In the genomic region with DNA sequence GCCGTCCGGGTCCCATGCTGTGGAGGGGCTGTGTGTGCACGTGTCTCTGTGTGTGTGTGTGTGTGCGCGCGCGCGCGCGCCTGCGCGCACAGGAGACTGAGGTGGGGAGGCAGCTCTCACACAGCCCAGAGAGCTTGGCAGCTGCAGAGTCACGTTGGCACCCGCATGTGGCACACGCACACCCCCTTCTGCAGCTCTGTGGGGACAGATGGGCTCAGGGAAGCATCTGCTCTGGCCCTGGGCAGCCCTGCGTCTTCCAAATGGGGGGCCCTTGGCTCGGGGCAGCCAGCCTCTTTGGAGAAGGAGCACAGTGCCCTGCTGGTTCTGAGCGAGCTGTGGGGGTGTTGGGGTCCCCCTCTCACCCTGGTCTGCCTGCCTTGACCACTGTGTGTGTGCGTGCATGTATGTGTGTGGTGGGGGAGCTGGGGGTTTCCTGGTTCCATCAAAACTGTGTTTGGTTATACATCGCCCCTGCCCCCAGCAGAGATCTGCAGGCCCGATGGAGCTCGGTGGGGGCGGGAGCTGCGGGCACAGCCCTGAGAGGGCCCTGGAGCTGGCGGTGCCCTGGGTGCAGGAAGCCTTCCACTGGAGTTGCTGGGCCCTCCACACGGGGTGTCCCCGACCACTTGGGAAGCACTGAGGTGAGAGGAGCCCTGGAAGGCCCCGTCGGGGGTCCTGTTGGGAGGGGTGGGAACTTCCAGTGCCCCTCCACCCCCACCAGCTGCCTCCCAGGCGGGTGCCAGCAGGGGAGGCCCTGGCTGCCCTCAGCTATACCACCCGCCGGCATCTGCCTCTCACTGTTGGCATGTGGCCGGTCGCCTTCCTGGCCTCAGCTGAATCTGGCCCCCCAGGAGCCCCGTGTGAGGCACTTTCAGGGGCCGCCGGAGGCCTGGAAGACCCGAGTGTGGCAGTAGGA, we compare ENCODE assay signal across 11 cellular contexts.
DNase-seq lines count a peak whose midpoint lies in the region; ATAC-seq and TF ChIP-seq lines count a peak whose summit lies in the region.
"Had no signal": no experiment of that assay in that cellular context is flagged by ENCODE, and none has a peak within 500 bp of the region (broad histone marks: within the 10 kb centered on the region; RNA-seq: fewer than 3 reads in every experiment).

No MANE protein-coding gene starts in this region.

- POLR2A ChIA-PET in activated CD8-positive, alpha-beta T cell treated with anti-CD3 and anti-CD28 coated beads, Interleukin-2, amount 10 ng/mL, durations not matched to agents 7 days and 5 days (lab: Charles Lee) = no interaction called here

- H3K9me3 ChIP-seq in cardiac muscle cell (ENCODE audit: low read depth) (no peaks in the 10 kb centered on the region), tibial nerve (no peaks in the 10 kb centered on the region)

- WGBS in tibial nerve, 2 donors = 59 to 76% methylated on average over 27 to 28 of the region's 38 CpGs

- TF ChIP-seq EP300 in tibial nerve (IDR thresholded peaks at IDR 0.05) = no peak

- no peak for ATAC-seq in left cardiac atrium
- no peak for ATAC-seq in activated CD8-positive, alpha-beta memory T cell treated with anti-CD3 and anti-CD28 coated beads, Interleukin-2, amount 10 ng/mL, durations not matched to agents 7 days and 5 days
- ATAC-seq in activated CD8-positive, alpha-beta T cell treated with anti-CD3 and anti-CD28 coated beads, Interleukin-2, amount 10 ng/mL, durations not matched to agents 7 days and 5 days = no peak

- H3K4me3 ChIP-seq in cardiac muscle cell (no peak overlapping the region), tibial nerve (peak overlapping the region in 1 of 4 donors; percentile 12)

- peaks cover 40% of the 10 kb centered on the region for H3K4me1 Mint-ChIP-seq in nephron
- H3K4me1 Mint-ChIP-seq in activated CD8-positive, alpha-beta memory T cell treated with anti-CD3 and anti-CD28 coated beads, Interleukin-2, amount 10 ng/mL, durations not matched to agents 7 days and 5 days = no peaks in the 10 kb centered on the region
- H3K4me1 Mint-ChIP-seq in activated T-helper 1 cell treated with anti-CD3 and anti-CD28 coated beads, Interleukin-12 subunit alpha, Interleukin-12 subunit beta, Interleukin-2, Interleukin-4 antibody, amounts not matched to agents 30 ng/mL and 10 ng/mL and 1 ng/mL, durations not matched to agents 14 hours and 24 hours and 36 hours (ENCODE audit: low read depth) = no peaks in the 10 kb centered on the region
- peaks cover 2% of the 10 kb centered on the region for H3K4me1 Mint-ChIP-seq in activated CD8-positive, alpha-beta T cell treated with anti-CD3 and anti-CD28 coated beads, Interleukin-2, amount 10 ng/mL, durations not matched to agents 7 days and 5 days (ENCODE audit: low read depth)

- peaks cover 15% of the 10 kb centered on the region for H3K36me3 Mint-ChIP-seq in nephron (ENCODE audit: low read depth)
- H3K36me3 Mint-ChIP-seq in activated CD8-positive, alpha-beta memory T cell treated with anti-CD3 and anti-CD28 coated beads, Interleukin-2, amount 10 ng/mL, durations not matched to agents 7 days and 5 days = no peaks in the 10 kb centered on the region
- peaks cover 11% of the 10 kb centered on the region for H3K36me3 Mint-ChIP-seq in activated T-helper 1 cell treated with anti-CD3 and anti-CD28 coated beads, Interleukin-12 subunit alpha, Interleukin-12 subunit beta, Interleukin-2, Interleukin-4 antibody, amounts not matched to agents 30 ng/mL and 10 ng/mL and 1 ng/mL, durations not matched to agents 14 hours and 24 hours and 36 hours (ENCODE audit: low read depth)
- peaks cover 2% of the 10 kb centered on the region for H3K36me3 Mint-ChIP-seq in activated CD8-positive, alpha-beta T cell treated with anti-CD3 and anti-CD28 coated beads, Interleukin-2, amount 10 ng/mL, durations not matched to agents 7 days and 5 days (ENCODE audit: low read depth)

- peaks cover 28% of the 10 kb centered on the region for H3K4me1 ChIP-seq in cardiac muscle cell (ENCODE audit: low read depth)
- peaks cover 0 to 63% (median 32%) of the 10 kb centered on the region in 4 donors for H3K4me1 ChIP-seq in tibial nerve

- H3K27ac ChIP-seq in cardiac muscle cell (peak overlapping the region; percentile 85), tibial nerve (peak overlapping the region in 3 of 4 donors; percentile 17 to 76 (median 70))

- intact Hi-C loops in left cardiac atrium (cut with DNase I) = no loop called here
- intact Hi-C loops in activated T-helper 1 cell treated with anti-CD3 and anti-CD28 coated beads, Interleukin-12 subunit alpha, Interleukin-12 subunit beta, Interleukin-2, Interleukin-4 antibody, amounts not matched to agents 30 ng/mL and 10 ng/mL and 1 ng/mL, durations not matched to agents 14 hours and 24 hours and 36 hours (cut with micrococcal nuclease) = no loop called here

- CTCF ChIA-PET in activated CD8-positive, alpha-beta memory T cell treated with anti-CD3 and anti-CD28 coated beads, Interleukin-2, amount 10 ng/mL, durations not matched to agents 7 days and 5 days (lab: Charles Lee) = interaction anchor here (0.8 kb wide), 1 partner anchor 226 kb away, joined by 3 read pairs; no protein-coding TSS in a partner anchor
- CTCF ChIA-PET in activated CD8-positive, alpha-beta T cell treated with anti-CD3 and anti-CD28 coated beads, Interleukin-2, amount 10 ng/mL, durations not matched to agents 7 days and 5 days (lab: Charles Lee) = no interaction called here

- TF ChIP-seq CTCF in cardiac muscle cell (IDR thresholded peaks at IDR 0.05; ENCODE audit: low read depth, low read length) (no peak), nephron (IDR thresholded peaks at IDR 0.05; ENCODE audit: unreplicated experiment in 3 of 3) (no peak), tibial nerve (IDR thresholded peaks at IDR 0.05) (no peak)

- peaks cover 14% of the 10 kb centered on the region for H3K36me3 ChIP-seq in cardiac muscle cell
- peaks cover 0 to 55% (median 7%) of the 10 kb centered on the region in 3 donors for H3K36me3 ChIP-seq in tibial nerve

- no peaks in the 10 kb centered on the region for H3K27me3 Mint-ChIP-seq in nephron (ENCODE audit: low read depth)
- H3K27me3 Mint-ChIP-seq in activated CD8-positive, alpha-beta memory T cell treated with anti-CD3 and anti-CD28 coated beads, Interleukin-2, amount 10 ng/mL, durations not matched to agents 7 days and 5 days = no peaks in the 10 kb centered on the region
- H3K27me3 Mint-ChIP-seq in activated T-helper 1 cell treated with anti-CD3 and anti-CD28 coated beads, Interleukin-12 subunit alpha, Interleukin-12 subunit beta, Interleukin-2, Interleukin-4 antibody, amounts not matched to agents 30 ng/mL and 10 ng/mL and 1 ng/mL, durations not matched to agents 14 hours and 24 hours and 36 hours (ENCODE audit: insufficient read depth) = no peaks in the 10 kb centered on the region
- H3K27me3 Mint-ChIP-seq in activated CD8-positive, alpha-beta T cell treated with anti-CD3 and anti-CD28 coated beads, Interleukin-2, amount 10 ng/mL, durations not matched to agents 7 days and 5 days (ENCODE audit: low read depth) = no peaks in the 10 kb centered on the region
- H3K27me3 Mint-ChIP-seq: activated CD4-positive, alpha-beta memory T cell treated with anti-CD3 and anti-CD28 coated beads for 36 hours had no signal

- no peak overlapping the region for H3K4me3 Mint-ChIP-seq in nephron
- no peak overlapping the region for H3K4me3 Mint-ChIP-seq in activated CD8-positive, alpha-beta memory T cell treated with anti-CD3 and anti-CD28 coated beads, Interleukin-2, amount 10 ng/mL, durations not matched to agents 7 days and 5 days
- no peak overlapping the region for H3K4me3 Mint-ChIP-seq in activated T-helper 1 cell treated with anti-CD3 and anti-CD28 coated beads, Interleukin-12 subunit alpha, Interleukin-12 subunit beta, Interleukin-2, Interleukin-4 antibody, amounts not matched to agents 30 ng/mL and 10 ng/mL and 1 ng/mL, durations not matched to agents 14 hours and 24 hours and 36 hours
- H3K4me3 Mint-ChIP-seq in activated CD8-positive, alpha-beta T cell treated with anti-CD3 and anti-CD28 coated beads, Interleukin-2, amount 10 ng/mL, durations not matched to agents 7 days and 5 days = no peak overlapping the region
- H3K4me3 Mint-ChIP-seq: activated CD4-positive, alpha-beta memory T cell treated with anti-CD3 and anti-CD28 coated beads for 36 hours; activated naive CD4-positive, alpha-beta T cell treated with anti-CD3 and anti-CD28 coated beads for 36 hours had no signal

- H3K27me3 ChIP-seq in cardiac muscle cell (no peaks in the 10 kb centered on the region), tibial nerve (no peaks in the 10 kb centered on the region)

- peak overlapping the region in 2 of 3 experiments; percentile 39 to 88 for H3K27ac Mint-ChIP-seq in nephron
- no peak overlapping the region for H3K27ac Mint-ChIP-seq in activated CD8-positive, alpha-beta memory T cell treated with anti-CD3 and anti-CD28 coated beads, Interleukin-2, amount 10 ng/mL, durations not matched to agents 7 days and 5 days
- H3K27ac Mint-ChIP-seq in activated T-helper 1 cell treated with anti-CD3 and anti-CD28 coated beads, Interleukin-12 subunit alpha, Interleukin-12 subunit beta, Interleukin-2, Interleukin-4 antibody, amounts not matched to agents 30 ng/mL and 10 ng/mL and 1 ng/mL, durations not matched to agents 14 hours and 24 hours and 36 hours = no peak overlapping the region
- no peak overlapping the region for H3K27ac Mint-ChIP-seq in activated CD8-positive, alpha-beta T cell treated with anti-CD3 and anti-CD28 coated beads, Interleukin-2, amount 10 ng/mL, durations not matched to agents 7 days and 5 days
- H3K27ac Mint-ChIP-seq: activated CD4-positive, alpha-beta memory T cell treated with anti-CD3 and anti-CD28 coated beads for 36 hours; activated naive CD4-positive, alpha-beta T cell treated with anti-CD3 and anti-CD28 coated beads for 36 hours had no signal

- no peak for TF ChIP-seq POLR2A in tibial nerve (IDR thresholded peaks at IDR 0.05)

- no peak for DNase-seq in cardiac muscle cell (ENCODE audit: low read depth in 1 of 2, low spot score in 1 of 2)
- no peak for DNase-seq in left cardiac atrium
- DNase-seq in cerebellar cortex (ENCODE audit: low spot score) = peak; percentile 74
- no peak for DNase-seq in tibial nerve (ENCODE audit: low spot score in 2 of 2)
- no peak for DNase-seq in activated CD8-positive, alpha-beta memory T cell treated with anti-CD3 and anti-CD28 coated beads, Interleukin-2, amount 10 ng/mL, durations not matched to agents 7 days and 5 days
- no peak for DNase-seq in activated T-helper 1 cell treated with anti-CD3 and anti-CD28 coated beads, Interleukin-12 subunit alpha, Interleukin-12 subunit beta, Interleukin-2, Interleukin-4 antibody, amounts not matched to agents 30 ng/mL and 10 ng/mL and 1 ng/mL, durations not matched to agents 14 hours and 24 hours and 36 hours (ENCODE audit: low spot score)
- DNase-seq in activated CD8-positive, alpha-beta T cell treated with anti-CD3 and anti-CD28 coated beads, Interleukin-2, amount 10 ng/mL, durations not matched to agents 7 days and 5 days = no peak
- DNase-seq: activated CD4-positive, alpha-beta memory T cell treated with anti-CD3 and anti-CD28 coated beads for 36 hours; activated naive CD4-positive, alpha-beta T cell treated with anti-CD3 and anti-CD28 coated beads for 36 hours; cortex of kidney had no signal

- H3K9me3 Mint-ChIP-seq in nephron = no peaks in the 10 kb centered on the region
- no peaks in the 10 kb centered on the region for H3K9me3 Mint-ChIP-seq in activated CD8-positive, alpha-beta memory T cell treated with anti-CD3 and anti-CD28 coated beads, Interleukin-2, amount 10 ng/mL, durations not matched to agents 7 days and 5 days (ENCODE audit: low read depth)
- H3K9me3 Mint-ChIP-seq in activated T-helper 1 cell treated with anti-CD3 and anti-CD28 coated beads, Interleukin-12 subunit alpha, Interleukin-12 subunit beta, Interleukin-2, Interleukin-4 antibody, amounts not matched to agents 30 ng/mL and 10 ng/mL and 1 ng/mL, durations not matched to agents 14 hours and 24 hours and 36 hours = no peaks in the 10 kb centered on the region
- H3K9me3 Mint-ChIP-seq in activated CD8-positive, alpha-beta T cell treated with anti-CD3 and anti-CD28 coated beads, Interleukin-2, amount 10 ng/mL, durations not matched to agents 7 days and 5 days (ENCODE audit: insufficient read depth) = no peaks in the 10 kb centered on the region
- H3K9me3 Mint-ChIP-seq: activated CD4-positive, alpha-beta memory T cell treated with anti-CD3 and anti-CD28 coated beads for 36 hours; activated naive CD4-positive, alpha-beta T cell treated with anti-CD3 and anti-CD28 coated beads for 36 hours had no signal

Comparison
In these comparisons a context has a peak if more than half of its experiments do, and no peak if none do; other contexts are left out.
1. H3K27ac Mint-ChIP-seq: peak in nephron (2 of 3); none in activated CD8-positive, alpha-beta memory T cell treated with anti-CD3 and anti-CD28 coated beads, Interleukin-2, amount 10 ng/mL, durations not matched to agents 7 days and 5 days (single experiment), activated T-helper 1 cell treated with anti-CD3 and anti-CD28 coated beads, Interleukin-12 subunit alpha, Interleukin-12 subunit beta, Interleukin-2, Interleukin-4 antibody, amounts not matched to agents 30 ng/mL and 10 ng/mL and 1 ng/mL, durations not matched to agents 14 hours and 24 hours and 36 hours (single experiment) and activated CD8-positive, alpha-beta T cell treated with anti-CD3 and anti-CD28 coated beads, Interleukin-2, amount 10 ng/mL, durations not matched to agents 7 days and 5 days (single experiment).